ENCODE assay signal across 8 cellular contexts in genomic region chr3:187738400-187739124, GRCh38. TPM values are rescaled to one million over a fixed set of nuclear protein-coding genes. Genes with fewer than 3 reads are reported as not detected.
A peak's percentile ranks its signal among the peaks of the same experiment; 100 is the strongest.
DNase-seq lines count a peak whose midpoint lies in the region; ATAC-seq and TF ChIP-seq lines count a peak whose summit lies in the region.

No MANE protein-coding gene starts in this region.

- H3K36me3 ChIP-seq in ectodermal cell (ENCODE audit: control insufficient read depth, insufficient read depth, low read length) (peaks cover under 1% of the 10 kb centered on the region), liver (ENCODE audit: control insufficient read depth in 4 of 4, insufficient read depth in 3 of 4, low read depth in 1 of 4, low read length in 3 of 4) (peaks cover 0 to 7% (median 5%) of the 10 kb centered on the region in 4 donors)

- peak; percentile 86 to 90 for TF ChIP-seq RAD21 in liver (IDR thresholded peaks at IDR 0.05)

- TF ChIP-seq CTCF in AG09309 (IDR thresholded peaks at IDR 0.05; ENCODE audit: control insufficient read depth, insufficient read depth, low read depth, low read length, missing control alignments) (peak; percentile 83), liver (IDR thresholded peaks at IDR 0.05; ENCODE audit: low read depth, low read length, missing input control) (peak; percentile 74)

- DNase-seq in AG09309 (ENCODE audit: low read depth), result peak; percentile 72
- peak; percentile 72 for DNase-seq in NCI-H510A (lab: John Stamatoyannopoulos, UW)
- DNase-seq in activated CD4-positive, alpha-beta T cell treated with anti-CD3 and anti-CD28 coated beads, Interleukin-2, amount 50 U/mL, for 24 hours (ENCODE audit: low read depth in 1 of 2, low spot score in 1 of 2), result peak; percentile 36 to 72
- DNase-seq in stimulated activated CD4-positive, alpha-beta T cell treated with anti-CD3 and anti-CD28 coated beads, Interleukin-2, amount 100 ng/mL, for 4 hours (ENCODE audit: low read depth), result peak; percentile 58

- H3K27me3 ChIP-seq in ectodermal cell (ENCODE audit: control insufficient read depth, insufficient read depth, low read length, poor library complexity, severe bottlenecking) (peaks cover 20% of the 10 kb centered on the region), liver (ENCODE audit: control insufficient read depth in 4 of 4, insufficient read depth in 4 of 4, low read length in 3 of 4) (no peaks in the 10 kb centered on the region)

- H3K4me3 ChIP-seq in AG09309 (ENCODE audit: control insufficient read depth, low read depth, low read length), result peak overlapping the region; percentile 65
- H3K4me3 ChIP-seq in ectodermal cell (ENCODE audit: insufficient read depth, low read depth, low read length), result peak overlapping the region; percentile 56
- peak overlapping the region; percentile 71 to 97 (median 80) for H3K4me3 ChIP-seq in liver (ENCODE audit: low read depth in 1 of 3, low read length in 3 of 3)

- peak; percentile 56 for ATAC-seq in GM19023 (IDR thresholded peaks at IDR 0.05; ENCODE audit: unreplicated experiment)
- ATAC-seq in HG03442 (IDR thresholded peaks at IDR 0.05; ENCODE audit: unreplicated experiment), result peak; percentile 46

- H3K27ac ChIP-seq in ectodermal cell (ENCODE audit: insufficient read depth, low read depth, low read length, poor library complexity, severe bottlenecking), result peak overlapping the region; percentile 85
- H3K27ac ChIP-seq in liver (ENCODE audit: low read depth in 1 of 2, low read length in 2 of 2), result peak overlapping the region; percentile 100

- H3K4me1 ChIP-seq in ectodermal cell (ENCODE audit: control insufficient read depth, insufficient read depth, low read length), result peaks cover 17% of the 10 kb centered on the region
- H3K4me1 ChIP-seq in liver (ENCODE audit: control insufficient read depth in 4 of 4, insufficient read depth in 4 of 4, low read length in 3 of 4), result peaks cover 0 to 66% (median 22%) of the 10 kb centered on the region in 4 donors

- H3K9ac ChIP-seq in liver (ENCODE audit: low read depth in 1 of 2, low read length in 2 of 2), result peak overlapping the region; percentile 88 to 97

- H3K9me3 ChIP-seq in ectodermal cell (ENCODE audit: control insufficient read depth, low read length) (no peaks in the 10 kb centered on the region), liver (ENCODE audit: control insufficient read depth in 4 of 4, low read length in 3 of 4) (no peaks in the 10 kb centered on the region)

- 1% methylated on average over 40 to 41 of the region's 41 CpGs for WGBS in ectodermal cell, 2 experiments
- under 1% methylated on average over 41 of the region's 41 CpGs for WGBS in liver

TF ChIP-seq in liver, 16 proteins besides CTCF, POLR2A, EP300 and RAD21:
- TF ChIP-seq EGR1 (IDR thresholded peaks at IDR 0.05; ENCODE audit: low read depth in 2 of 2), result no peak
- no peak for TF ChIP-seq FOXA2 (IDR thresholded peaks at IDR 0.05)
- TF ChIP-seq TAF1 (conservative IDR thresholded peaks at IDR 0.05), result peak; percentile 79
- TF ChIP-seq HNF4A (conservative IDR thresholded peaks at IDR 0.05), result peak in 1 of 2 donors; percentile 18
- peak; percentile 25 to 28 for TF ChIP-seq RXRA (IDR thresholded peaks at IDR 0.05)
- peak in 1 of 2 donors; percentile 32 for TF ChIP-seq JUND (IDR thresholded peaks at IDR 0.05)
- peak; percentile 56 for TF ChIP-seq YY1 (IDR thresholded peaks at IDR 0.05)

RNA-seq across cellular contexts. Expression of gene BCL6, which starts 6.7 kb away (rescaled TPM):
- 41.2 TPM for polyA plus RNA-seq in ectodermal cell (2013, experiment 1 of 4)
- 42.6 TPM for polyA plus RNA-seq in ectodermal cell (2013, experiment 2 of 4)
- 27.9 TPM for polyA plus RNA-seq in ectodermal cell (2013, experiment 3 of 4)
- polyA plus RNA-seq in ectodermal cell (2013, experiment 4 of 4), result 32.5 TPM
- 10 to 100 TPM in 1 of 2 donors, 1 to 10 TPM in 1; 7.8 to 71.8 TPM for total RNA-seq in liver
- polyA plus RNA-seq in liver, result 10 to 100 TPM in 1 of 2 donors, 1 to 10 TPM in 1; 9.1 to 17.6 TPM

RNA-seq across cellular contexts. Expression of gene RTP2, which starts 36.2 kb away (rescaled TPM):
- not detected for polyA plus RNA-seq in ectodermal cell (2013, experiment 1 of 4)
- not detected for polyA plus RNA-seq in ectodermal cell (2013, experiment 2 of 4)
- not detected for polyA plus RNA-seq in ectodermal cell (2013, experiment 3 of 4)
- polyA plus RNA-seq in ectodermal cell (2013, experiment 4 of 4), result not detected
- total RNA-seq in liver, result not detected
- not detected for polyA plus RNA-seq in liver

Comparison
In these comparisons a context has a peak if more than half of its experiments do, and no peak if none do; other contexts are left out.
1. Peak in every context shown above with its lines: DNase-seq, ATAC-seq, H3K4me3 ChIP-seq and H3K27ac ChIP-seq.